ENCODE assay signal across 25 cellular contexts in genomic region chr5:21642321-21642720, GRCh38.
"Had no signal": no experiment of that assay in that cellular context is flagged by ENCODE, and none has a peak within 500 bp of the region (broad histone marks: within the 10 kb centered on the region; RNA-seq: fewer than 3 reads in every experiment).

No MANE protein-coding gene starts in this region.

- H3K36me3 ChIP-seq: SJSA1 had no signal

- H3K4me3 ChIP-seq: SJSA1, SK-N-MC had no signal

- FAIRE-seq: RCC 7860 had no signal

- H3K27me3 Mint-ChIP-seq: T-cell had no signal

- H3K4me1 Mint-ChIP-seq: T-cell had no signal

- DNase-seq: Karpas-422, KG1, MM.1S, NCI-H1092, NCI-H1105 treated with DMSO at 0.1 percent for 48 hours, NCI-H1417 treated with DMSO at 0.1 percent for 48 hours, NCI-H146, NCI-H1694 treated with DMSO at 0.1 percent for 48 hours, NCI-H1930, NCI-H2081 treated with DMSO at 0.1 percent for 48 hours, NCI-H2171, NCI-H226, NCI-H446, NCI-H510A, NCI-H524 treated with DMSO at 0.1 percent for 48 hours, NCI-H69, NCI-H774, Right ventricle myocardium superior, RPMI8226, SIG-M5, SW 1271, T-cell had no signal

- H3K27me3 ChIP-seq: SJSA1 had no signal

- H3K27ac ChIP-seq: SJSA1, SK-N-MC had no signal

- H3K9me3 ChIP-seq: SJSA1 had no signal

- H3K4me1 ChIP-seq: SJSA1 had no signal

- H3K4me3 Mint-ChIP-seq: T-cell had no signal

- H3K36me3 Mint-ChIP-seq: T-cell had no signal

- H3K27ac Mint-ChIP-seq: T-cell had no signal

- ATAC-seq: T-cell had no signal
